In the genomic region with DNA sequence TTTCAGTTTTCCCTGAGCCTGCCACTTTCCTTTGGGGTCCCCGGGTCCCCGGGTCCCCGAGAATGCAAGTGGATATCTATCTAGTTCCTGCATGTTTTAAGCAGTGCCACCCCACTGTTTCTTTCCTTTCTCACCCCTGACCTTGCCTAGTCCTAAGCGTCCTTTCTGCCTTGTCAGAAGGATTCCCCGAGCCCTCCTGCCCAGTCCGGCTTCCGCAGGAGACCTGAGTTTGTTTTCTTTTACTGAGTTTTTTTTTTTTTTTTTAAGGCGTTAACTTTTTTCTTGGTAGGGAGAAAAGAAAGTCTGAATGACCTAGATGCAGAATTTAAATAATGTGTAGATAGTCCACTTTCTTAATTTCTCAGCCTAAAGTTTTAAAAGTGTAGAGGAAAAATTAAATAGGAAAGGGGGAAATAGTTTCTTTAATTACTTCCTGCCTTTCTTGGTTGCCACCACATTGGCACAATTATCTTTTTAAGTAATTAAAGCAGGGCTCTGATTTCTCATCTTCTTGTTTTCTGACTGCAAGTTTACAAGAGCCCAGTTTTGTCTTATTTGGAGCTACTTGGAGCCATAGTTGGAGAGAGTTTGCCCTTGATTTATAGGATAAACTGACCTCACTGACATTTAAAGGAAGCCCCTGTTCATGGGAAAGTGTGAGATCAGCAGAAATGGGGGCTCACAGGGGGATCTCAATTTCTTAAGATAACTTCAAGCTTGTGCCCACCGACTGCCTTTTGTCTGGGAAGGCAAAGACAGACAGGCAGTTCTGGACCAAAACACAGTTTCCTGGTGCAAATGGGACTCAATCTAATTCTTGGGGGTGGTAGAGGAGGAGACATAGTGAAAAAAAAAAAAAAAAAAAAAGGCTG, we compare ENCODE assay signal across 15 cellular contexts. TPM values are rescaled to one million over a fixed set of nuclear protein-coding genes. Genes with fewer than 3 reads are reported as not detected.
DNase-seq lines count a peak whose midpoint lies in the region; ATAC-seq, FAIRE-seq and TF ChIP-seq lines count a peak whose summit lies in the region.
"Had no signal": no experiment of that assay in that cellular context is flagged by ENCODE, and none has a peak within 500 bp of the region (broad histone marks: within the 10 kb centered on the region; RNA-seq: fewer than 3 reads in every experiment).

No MANE protein-coding gene starts in this region.

- TF ChIP-seq RAD21 in K562 (CRISPR knock-in tag; conservative IDR thresholded peaks at IDR 0.05 in 1 of 2, IDR thresholded peaks at IDR 0.05 in 1 of 2): no peak

- CTCF ChIA-PET in K562 (lab: Yijun Ruan, JAX; ENCODE audit: low intra/inter-chr PET ratio): no interaction called here

- H3K27me3 Mint-ChIP-seq in nephron (ENCODE audit: low read depth): peaks cover 96% of the 10 kb centered on the region

- H4K20me1 ChIP-seq in K562 (replicated peaks; ENCODE audit: control insufficient read depth, insufficient read depth, low read length): no peaks in the 10 kb centered on the region

- 93% methylated on average over 7 of the region's 9 CpGs for WGBS in K562 (ENCODE audit: insufficient coverage, low coverage, missing lambda C conversion rate)
- WGBS in lower leg skin, 2 donors: 50 to 53% methylated on average over 9 of the region's 9 CpGs

- in situ Hi-C loops in K562 (cut with MboI): no loop called here

- H3K4me3 ChIP-seq in AG10803 (ENCODE audit: low read length) (peak overlapping the region; percentile 68), K562 (no peak overlapping the region), lower leg skin (ENCODE audit: low read depth, poor library complexity, severe bottlenecking) (no peak overlapping the region)
- H3K4me3 ChIP-seq in effector memory CD4-positive, alpha-beta T cell (ENCODE audit: insufficient read depth, low read depth, low read length, poor library complexity, severe bottlenecking): no peak overlapping the region

- intact Hi-C loops in K562 (cut with micrococcal nuclease): loop anchor here (10.0 kb wide), 1 partner anchor 100 kb away; no protein-coding TSS in a partner anchor
- intact Hi-C loops in lower leg skin (cut with DNase I; ENCODE audit: low total_unique reads): no loop called here

- TF ChIP-seq POLR2A in K562 (conservative IDR thresholded peaks at IDR 0.05) (no peak), lower leg skin (IDR thresholded peaks at IDR 0.05) (no peak)

- TF ChIP-seq CTCF in AG10803 (conservative IDR thresholded peaks at IDR 0.05; ENCODE audit: low read length): no peak
- no peak for TF ChIP-seq CTCF in K562 (IDR thresholded peaks at IDR 0.05 in 2 of 3, conservative IDR thresholded peaks at IDR 0.05 in 1 of 3; ENCODE audit: insufficient read depth in 2 of 3, low read depth in 1 of 3, low read length in 3 of 3)
- no peak for TF ChIP-seq CTCF in nephron (IDR thresholded peaks at IDR 0.05; ENCODE audit: unreplicated experiment in 3 of 3)
- TF ChIP-seq CTCF in lower leg skin (IDR thresholded peaks at IDR 0.05): no peak

- no peak for TF ChIP-seq EP300 in K562 (IDR thresholded peaks at IDR 0.05; ENCODE audit: low read length)

- H3K27me3 ChIP-seq in K562 (ENCODE audit: control insufficient read depth in 2 of 2, insufficient read depth in 2 of 2, low read length in 2 of 2): no peaks in the 10 kb centered on the region
- H3K27me3 ChIP-seq in effector memory CD4-positive, alpha-beta T cell (replicated peaks; ENCODE audit: control insufficient read depth, insufficient read depth, low read length, poor library complexity, severe bottlenecking): peaks cover 49% of the 10 kb centered on the region

- no peak overlapping the region for H3K9ac ChIP-seq in K562 (ENCODE audit: insufficient read depth in 1 of 2, low read depth in 2 of 2, low read length in 2 of 2)

- H3K9me3 Mint-ChIP-seq in nephron: peaks cover 2% of the 10 kb centered on the region
- H3K9me3 Mint-ChIP-seq: activated B cell treated with CpG ODN at 0.5 μM for 24 hours had no signal

- peaks cover 13% of the 10 kb centered on the region for H3K36me3 ChIP-seq in K562 (ENCODE audit: control insufficient read depth, insufficient read depth, low read length)
- H3K36me3 ChIP-seq in effector memory CD4-positive, alpha-beta T cell (ENCODE audit: control insufficient read depth, insufficient read depth, low read length): no peaks in the 10 kb centered on the region
- H3K36me3 ChIP-seq: brain microvascular endothelial cell had no signal

- no peak overlapping the region for H3K4me2 ChIP-seq in K562 (ENCODE audit: insufficient read depth, low read length)

- H3K9me1 ChIP-seq in K562 (ENCODE audit: control insufficient read depth, insufficient read depth, low read length): no peaks in the 10 kb centered on the region

- FAIRE-seq in K562 (lab: Jason Lieb, UNC): no peak

- BruUV-seq in K562 (replicated peaks; lab: Mats Ljungman, UMichigan): TSS peak; percentile 52

- H3K27ac Mint-ChIP-seq in nephron: no peak overlapping the region
- H3K27ac Mint-ChIP-seq: activated B cell treated with CpG ODN at 0.5 μM for 24 hours had no signal

- peaks cover 0 to 21% of the 10 kb centered on the region in 2 experiments; a peak in 2 of 5 replicates for H3K4me1 ChIP-seq in K562 (replicated peaks in 1 of 2; ENCODE audit: control insufficient read depth in 2 of 2, insufficient read depth in 2 of 2, low read length in 2 of 2)
- peaks cover 15% of the 10 kb centered on the region for H3K4me1 ChIP-seq in effector memory CD4-positive, alpha-beta T cell (ENCODE audit: control insufficient read depth, insufficient read depth, low read length, poor library complexity, severe bottlenecking)

- H3K4me1 Mint-ChIP-seq in nephron: peaks cover 35% of the 10 kb centered on the region

- POLR2A ChIA-PET in K562 (lab: Yijun Ruan, JAX): no interaction called here

- no peaks in the 10 kb centered on the region for H3K36me3 Mint-ChIP-seq in nephron (ENCODE audit: low read depth)

- DNase-seq in AG10803 (ENCODE audit: low read depth): no peak
- DNase-seq in DMS79 (lab: John Stamatoyannopoulos, UW): peak; percentile 49
- no peak for DNase-seq in K562 (ENCODE audit: extremely low read depth in 1 of 4, low spot score in 3 of 4)
- DNase-seq in stimulated activated CD4-positive, alpha-beta T cell treated with anti-CD3 and anti-CD28 coated beads, Interleukin-4, amount 100 ng/mL, for 4 hours: no peak
- DNase-seq in effector memory CD4-positive, alpha-beta T cell: no peak
- DNase-seq in lower leg skin (ENCODE audit: low spot score in 2 of 2): no peak
- DNase-seq: activated B cell treated with CpG ODN at 0.5 μM for 24 hours; brain microvascular endothelial cell; hypothalamus; NCI-H1930; NK-92 treated with Interleukin-12 subunit alpha and Interleukin-12 subunit beta, amount 100 ng/mL, for 24 hours had no signal

- H3K79me2 ChIP-seq in K562 (ENCODE audit: control insufficient read depth, insufficient read depth, low read length): peaks cover 6% of the 10 kb centered on the region; the same call in 2 of the 3 replicates

- no peaks in the 10 kb centered on the region; the same call in 1 of the 2 replicates for H3K9me3 ChIP-seq in K562 (replicated peaks; ENCODE audit: control insufficient read depth, insufficient read depth, low read depth, low read length)
- no peaks in the 10 kb centered on the region for H3K9me3 ChIP-seq in effector memory CD4-positive, alpha-beta T cell (ENCODE audit: control insufficient read depth, low read length)

- no peak overlapping the region for H3K27ac ChIP-seq in K562 (ENCODE audit: extremely low read depth, low read depth, low read length)
- no peak overlapping the region for H3K27ac ChIP-seq in effector memory CD4-positive, alpha-beta T cell (ENCODE audit: insufficient read depth, low read length, poor library complexity, severe bottlenecking)
- H3K27ac ChIP-seq: brain microvascular endothelial cell had no signal

- peak overlapping the region; percentile 77 to 86 (median 84) for H3K4me3 Mint-ChIP-seq in nephron
- H3K4me3 Mint-ChIP-seq: activated B cell treated with CpG ODN at 0.5 μM for 24 hours had no signal

- no peak overlapping the region for H2AFZ ChIP-seq in K562 (ENCODE audit: low read depth, low read length)

- ATAC-seq in K562 (no peak), GM18861 (IDR thresholded peaks at IDR 0.05; ENCODE audit: unreplicated experiment) (no peak)

TF ChIP-seq in K562, 482 proteins besides CTCF, POLR2A, EP300 and RAD21 (continues in another document):
- TF ChIP-seq TEAD2 (tag; IDR thresholded peaks at IDR 0.05) (no peak), PTBP1 (IDR thresholded peaks at IDR 0.05; ENCODE audit: low read depth, low read length) (no peak), E2F3 (CRISPR knock-in tag; IDR thresholded peaks at IDR 0.05) (no peak), HDAC1 (IDR thresholded peaks at IDR 0.05) (no peak)

RNA-seq across cellular contexts. Expression of gene PAX9, which starts 2.9 kb away (rescaled TPM):
- 4.0 and 4.6 TPM in 2 replicates for total RNA-seq in K562 (2011; cell fraction: chromatin; rRNA removed; ENCODE audit: low replicate concordance)
- 3.9 and 5.8 TPM in 2 replicates for total RNA-seq in K562 (2011; cell fraction: nucleolus; rRNA removed)
- total RNA-seq in K562 (2011; cell fraction: nucleoplasm; rRNA removed): 4.2 and 4.9 TPM in 2 replicates
- total RNA-seq in K562 (2014; rRNA removed): 1.6 and 2.0 TPM in 2 replicates
- 0.87 and 1.0 TPM in 2 replicates for total RNA-seq in K562 (2014; rRNA removed; fragmentation: Illumina TruSeq; extraction: Trizol)
- total RNA-seq in K562 (2015; rRNA removed; fragmentation: Illumina TruSeq; extraction: Trizol): 0.87 and 1.3 TPM in 2 replicates
- total RNA-seq in K562 (2021): 2.4 and 3.4 TPM in 2 replicates
- 1.1 and 1.3 TPM in 2 replicates for polyA plus RNA-seq in K562 (2011; rRNA removed)
- 1.6 and 6.5 TPM in 2 replicates for polyA plus RNA-seq in K562 (2011; cell fraction: cytosol; rRNA removed)
- 2.2 and 4.8 TPM in 2 replicates for polyA plus RNA-seq in K562 (2011; cell fraction: nucleus; rRNA removed)
- polyA plus RNA-seq in K562 (2012): 2.6 and 3.5 TPM in 2 replicates
- polyA plus RNA-seq in K562 (2014; fragmentation: Illumina TruSeq; extraction: Trizol): 1.2 and 1.4 TPM in 2 replicates
- 1 to 10 TPM; 1.2 to 2.2 TPM for polyA plus RNA-seq in K562 (2014; fragmentation: Nextera tagmentation; extraction: Ambion mirVana)
- 1.4 and 1.8 TPM in 2 replicates for polyA plus RNA-seq in K562 (2014; rRNA removed)
- 1.6 and 1.8 TPM in 2 replicates for polyA minus RNA-seq in K562 (2011; rRNA and poly(A)+ RNA removed)
- polyA minus RNA-seq in K562 (2011; cell fraction: cytosol; rRNA and poly(A)+ RNA removed): 1.8 and 3.6 TPM in 2 replicates
- polyA minus RNA-seq in K562 (2011; cell fraction: nucleus; rRNA and poly(A)+ RNA removed): 4.8 and 5.1 TPM in 2 replicates
- total RNA-seq in lower leg skin: 1 to 10 TPM in 2 of 4 donors, under 1 TPM in 2; 0.11 to 1.2 (median 0.64) TPM
- total RNA-seq: activated B cell treated with CpG ODN at 0.5 μM for 24 hours, lung microvascular endothelial cell, omental fat pad had no signal
